8 cellular contexts compared by ENCODE assay signal in genomic region chr18:74281639-74282358, GRCh38. TPM values are rescaled to one million over a fixed set of nuclear protein-coding genes. Genes with fewer than 3 reads are reported as not detected.
A peak's percentile ranks its signal among the peaks of the same experiment; 100 is the strongest.
DNase-seq lines count a peak whose midpoint lies in the region; ATAC-seq and TF ChIP-seq lines count a peak whose summit lies in the region.

No MANE protein-coding gene starts in this region.

- H3K36me3 ChIP-seq in adipocyte (ENCODE audit: control insufficient read depth, insufficient read depth, low read length, severe bottlenecking) (peaks cover 19% of the 10 kb centered on the region), SK-N-SH (replicated peaks in 1 of 2; ENCODE audit: control insufficient read depth in 1 of 2, insufficient read depth in 2 of 2, low read length in 1 of 2) (no peaks in the 10 kb centered on the region)

- H3K27me3 ChIP-seq in adipocyte (replicated peaks; ENCODE audit: control insufficient read depth, insufficient read depth, low read length) = no peaks in the 10 kb centered on the region
- no peaks in the 10 kb centered on the region for H3K27me3 ChIP-seq in SK-N-SH (ENCODE audit: insufficient read depth)

- H3K27me3 Mint-ChIP-seq in stimulated activated memory B cell treated with anti-CD40 and anti-IgM and Interleukin-4, amounts not matched to agents 10 μg/mL and 1 μg/mL and 100 μg/mL, for 72 hours = no peaks in the 10 kb centered on the region

- H3K27ac ChIP-seq in SK-N-SH (ENCODE audit: low read depth in 2 of 2, low read length in 1 of 2) = peak overlapping the region in 1 of 2 experiments; percentile 57; a peak in 1 of 4 replicates

- TF ChIP-seq EP300 in SK-N-SH (IDR thresholded peaks at IDR 0.05; ENCODE audit: borderline replicate concordance in 1 of 2, low read depth in 1 of 2, low read length in 1 of 2) = no peak

- DNase-seq in DMS53 (lab: John Stamatoyannopoulos, UW) = peak; percentile 44
- no peak for DNase-seq in DMS53 treated with DMSO at 0.1 percent for 48 hours (lab: John Stamatoyannopoulos, UW; ENCODE audit: unreplicated experiment)
- peak; percentile 82 for DNase-seq in adipocyte (ENCODE audit: low read depth)
- DNase-seq in islet precursor cell = peak; percentile 37
- no peak for DNase-seq in activated CD4-positive, alpha-beta T cell treated with anti-CD3 and anti-CD28 coated beads, Interleukin-2, amount 50 U/mL, for 1 hour
- DNase-seq in SK-N-SH = no peak

- no peaks in the 10 kb centered on the region for H3F3A ChIP-seq in SK-N-SH (replicated peaks; ENCODE audit: insufficient read depth)

- H3K27ac Mint-ChIP-seq in stimulated activated memory B cell treated with anti-CD40 and anti-IgM and Interleukin-4, amounts not matched to agents 10 μg/mL and 1 μg/mL and 100 μg/mL, for 72 hours = peak overlapping the region; percentile 51

- peaks cover 30% of the 10 kb centered on the region for H3K4me1 Mint-ChIP-seq in stimulated activated memory B cell treated with anti-CD40 and anti-IgM and Interleukin-4, amounts not matched to agents 10 μg/mL and 1 μg/mL and 100 μg/mL, for 72 hours

- CTCF ChIA-PET in SK-N-SH (lab: Yijun Ruan, JAX) = interaction anchor here (1.4 kb wide), 1 partner anchor 60 kb away, joined by 3 read pairs; no protein-coding TSS in a partner anchor

- no peaks in the 10 kb centered on the region for H3K9me2 ChIP-seq in SK-N-SH

- POLR2A ChIA-PET in SK-N-SH (lab: Yijun Ruan, JAX) = interaction anchor here (1.0 kb wide), 1 partner anchor 26 kb away, joined by 5 read pairs; no protein-coding TSS in a partner anchor

- no peak overlapping the region for H2AFZ ChIP-seq in SK-N-SH (ENCODE audit: low read depth)

- H3K9me3 Mint-ChIP-seq in stimulated activated memory B cell treated with anti-CD40 and anti-IgM and Interleukin-4, amounts not matched to agents 10 μg/mL and 1 μg/mL and 100 μg/mL, for 72 hours = no peaks in the 10 kb centered on the region

- peak overlapping the region; percentile 83 for H3K9ac ChIP-seq in adipocyte (ENCODE audit: low read length)
- H3K9ac ChIP-seq in SK-N-SH = no peak overlapping the region

- H3K36me3 Mint-ChIP-seq in stimulated activated memory B cell treated with anti-CD40 and anti-IgM and Interleukin-4, amounts not matched to agents 10 μg/mL and 1 μg/mL and 100 μg/mL, for 72 hours = peaks cover 20% of the 10 kb centered on the region

- H4K20me1 ChIP-seq in SK-N-SH (ENCODE audit: insufficient read depth) = no peaks in the 10 kb centered on the region

- H3K9me3 ChIP-seq in adipocyte (ENCODE audit: control insufficient read depth, low read length) = no peaks in the 10 kb centered on the region
- no peaks in the 10 kb centered on the region for H3K9me3 ChIP-seq in SK-N-SH

- H3K4me3 ChIP-seq in adipocyte (ENCODE audit: low read length) = peak overlapping the region; percentile 35
- H3K4me3 ChIP-seq in SK-N-SH (ENCODE audit: low read depth in 2 of 2, low read length in 1 of 2) = no peak overlapping the region

- ATAC-seq in stimulated activated memory B cell treated with anti-CD40 and anti-IgM and Interleukin-4, amounts not matched to agents 10 μg/mL and 1 μg/mL and 100 μg/mL, for 72 hours = no peak
- no peak for ATAC-seq in GM21390 (IDR thresholded peaks at IDR 0.05; ENCODE audit: unreplicated experiment)

- no peak for TF ChIP-seq CTCF in SK-N-SH (IDR thresholded peaks at IDR 0.05)

- no peaks in the 10 kb centered on the region for H3K79me2 ChIP-seq in SK-N-SH (ENCODE audit: insufficient read depth)

- no peak overlapping the region for H3K4me3 Mint-ChIP-seq in stimulated activated memory B cell treated with anti-CD40 and anti-IgM and Interleukin-4, amounts not matched to agents 10 μg/mL and 1 μg/mL and 100 μg/mL, for 72 hours

- H3K4me2 ChIP-seq in SK-N-SH = no peak overlapping the region

- TF ChIP-seq RAD21 in SK-N-SH (IDR thresholded peaks at IDR 0.05; ENCODE audit: low read length) = no peak

- H3K4me1 ChIP-seq in adipocyte (ENCODE audit: control insufficient read depth, insufficient read depth, low read length) (peaks cover 81% of the 10 kb centered on the region), SK-N-SH (ENCODE audit: control insufficient read depth in 1 of 2, insufficient read depth in 2 of 2, low read depth in 1 of 2, low read length in 1 of 2) (peaks cover 0 to 62% of the 10 kb centered on the region in 2 experiments; a peak in 2 of 4 replicates)

- WGBS in SK-N-SH (ENCODE audit: low lambda C conversion rate) = 78% methylated on average over 5 of the region's 5 CpGs

TF ChIP-seq in SK-N-SH, 30 proteins besides CTCF, POLR2A, EP300 and RAD21:
- TF ChIP-seq CHD2 (IDR thresholded peaks at IDR 0.05; ENCODE audit: low read length, partially characterized antibody) = no peak
- no peak for TF ChIP-seq PBX3 (IDR thresholded peaks at IDR 0.05)
- no peak for TF ChIP-seq FOXM1 (IDR thresholded peaks at IDR 0.05; ENCODE audit: low read depth)
- no peak for TF ChIP-seq IRF3 (IDR thresholded peaks at IDR 0.05; ENCODE audit: low read depth, low read length)
- TF ChIP-seq ZBTB33 (IDR thresholded peaks at IDR 0.05; ENCODE audit: borderline replicate concordance, low read depth) = no peak
- no peak for TF ChIP-seq FOXJ3 (CRISPR knock-in tag; IDR thresholded peaks at IDR 0.05)
- no peak for TF ChIP-seq TAF1 (IDR thresholded peaks at IDR 0.05; ENCODE audit: borderline replicate concordance, low read depth, low read length)
- TF ChIP-seq TEAD4 (IDR thresholded peaks at IDR 0.05; ENCODE audit: borderline replicate concordance, insufficient read depth) = no peak
- no peak for TF ChIP-seq MAX (IDR thresholded peaks at IDR 0.05; ENCODE audit: low read depth)

RNA-seq across cellular contexts. Expression of gene CYB5A, which starts 10.0 kb away (rescaled TPM):
- 39.0 and 42.1 TPM in 2 replicates for polyA plus RNA-seq in SK-N-SH (2012; rRNA removed)
- 37.2 and 43.2 TPM in 2 replicates for polyA plus RNA-seq in SK-N-SH (2012; cell fraction: cytosol; rRNA removed)
- polyA plus RNA-seq in SK-N-SH (2012; cell fraction: nucleus; rRNA removed) = 10.5 and 19.3 TPM in 2 replicates

RNA-seq across cellular contexts. Expression of gene C18orf63, which starts 33.8 kb away (rescaled TPM):
- not detected in 2 replicates for polyA plus RNA-seq in SK-N-SH (2012; rRNA removed)
- not detected in 2 replicates for polyA plus RNA-seq in SK-N-SH (2012; cell fraction: cytosol; rRNA removed)
- polyA plus RNA-seq in SK-N-SH (2012; cell fraction: nucleus; rRNA removed) = not detected in 2 replicates

Comparison
In these comparisons a context has a peak if more than half of its experiments do, and no peak if none do; other contexts are left out.
1. DNase-seq: peak in DMS53 (single experiment), adipocyte (single experiment) and islet precursor cell (single experiment); none in DMS53 treated with DMSO at 0.1 percent for 48 hours (single experiment), activated CD4-positive, alpha-beta T cell treated with anti-CD3 and anti-CD28 coated beads, Interleukin-2, amount 50 U/mL, for 1 hour (single experiment) and SK-N-SH (single experiment).